ENCODE assay signal across 10 cellular contexts in the genomic region with DNA sequence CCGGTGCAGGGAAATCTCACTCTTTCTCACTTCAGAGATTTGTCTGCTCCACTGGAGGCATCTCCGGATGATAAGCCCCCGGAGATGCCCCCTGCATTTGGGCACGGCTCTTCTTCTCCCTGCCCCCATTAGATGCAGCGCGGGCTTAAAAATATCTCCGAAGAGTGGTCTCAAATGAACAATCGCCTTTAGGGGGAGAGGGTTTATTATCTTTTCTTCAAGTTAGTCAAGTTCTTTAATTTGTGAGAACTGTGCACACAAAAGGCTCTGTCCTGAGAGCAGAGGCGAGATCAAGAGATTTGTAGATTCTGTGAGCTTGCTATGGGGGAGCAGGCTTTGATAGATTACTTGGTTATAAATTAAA. TPM values are rescaled to one million over a fixed set of nuclear protein-coding genes. Genes with fewer than 3 reads are reported as not detected.
A peak's percentile ranks its signal among the peaks of the same experiment; 100 is the strongest.
DNase-seq lines count a peak whose midpoint lies in the region; ATAC-seq and TF ChIP-seq lines count a peak whose summit lies in the region.
"Had no signal": no experiment of that assay in that cellular context is flagged by ENCODE, and none has a peak within 500 bp of the region (broad histone marks: within the 10 kb centered on the region; RNA-seq: fewer than 3 reads in every experiment).

No MANE protein-coding gene starts in this region.

- no peak for ATAC-seq in activated naive CD8-positive, alpha-beta T cell treated with anti-CD3 and anti-CD28 coated beads, Interleukin-2, amount 50 U/mL, for 24 hours
- ATAC-seq in right lobe of liver = no peak
- ATAC-seq in GM21423 (IDR thresholded peaks at IDR 0.05; ENCODE audit: unreplicated experiment) = no peak

- no peak for TF ChIP-seq EP300 in suprapubic skin (IDR thresholded peaks at IDR 0.05)

- WGBS in right lobe of liver (ENCODE audit: insufficient coverage, low coverage, low lambda C conversion rate, missing lambda C conversion rate) = 11% methylated on average over 9 of the region's 9 CpGs
- WGBS in suprapubic skin = 25% methylated on average over 8 of the region's 9 CpGs

- H3K36me3 Mint-ChIP-seq in activated CD4-positive, alpha-beta T cell treated with anti-CD3 and anti-CD28 coated beads, Interleukin-2, amount 10 ng/mL, durations not matched to agents 24 days and 14 days (ENCODE audit: low read depth) = no peaks in the 10 kb centered on the region
- H3K36me3 Mint-ChIP-seq in activated naive CD8-positive, alpha-beta T cell treated with anti-CD3 and anti-CD28 coated beads, Interleukin-2, amount 50 U/mL, for 24 hours (ENCODE audit: low read depth) = no peaks in the 10 kb centered on the region

- H3K4me3 Mint-ChIP-seq in activated CD4-positive, alpha-beta T cell treated with anti-CD3 and anti-CD28 coated beads, Interleukin-2, amount 10 ng/mL, durations not matched to agents 24 days and 14 days = peak overlapping the region; percentile 34
- peak overlapping the region; percentile 46 for H3K4me3 Mint-ChIP-seq in activated naive CD8-positive, alpha-beta T cell treated with anti-CD3 and anti-CD28 coated beads, Interleukin-2, amount 50 U/mL, for 24 hours

- H3K27ac Mint-ChIP-seq in activated CD4-positive, alpha-beta T cell treated with anti-CD3 and anti-CD28 coated beads, Interleukin-2, amount 10 ng/mL, durations not matched to agents 24 days and 14 days = peak overlapping the region; percentile 32
- no peak overlapping the region for H3K27ac Mint-ChIP-seq in activated naive CD8-positive, alpha-beta T cell treated with anti-CD3 and anti-CD28 coated beads, Interleukin-2, amount 50 U/mL, for 24 hours

- intact Hi-C loops in activated CD4-positive, alpha-beta T cell treated with anti-CD3 and anti-CD28 coated beads, Interleukin-2, amount 10 ng/mL, durations not matched to agents 24 days and 14 days (cut with micrococcal nuclease) = no loop called here
- intact Hi-C loops in right lobe of liver (cut with DNase I) = no loop called here

- H3K4me1 ChIP-seq in right lobe of liver (peaks cover 0 to 19% (median 0%) of the 10 kb centered on the region in 4 donors), suprapubic skin (peaks cover 25% of the 10 kb centered on the region)

- H3K27me3 ChIP-seq in right lobe of liver (peaks cover 0 to 7% of the 10 kb centered on the region in 2 donors), suprapubic skin (peaks cover 48% of the 10 kb centered on the region)

- no peaks in the 10 kb centered on the region for H3K9me3 Mint-ChIP-seq in activated CD4-positive, alpha-beta T cell treated with anti-CD3 and anti-CD28 coated beads, Interleukin-2, amount 10 ng/mL, durations not matched to agents 24 days and 14 days
- no peaks in the 10 kb centered on the region for H3K9me3 Mint-ChIP-seq in activated naive CD8-positive, alpha-beta T cell treated with anti-CD3 and anti-CD28 coated beads, Interleukin-2, amount 50 U/mL, for 24 hours

- peak overlapping the region in 2 of 3 donors; percentile 52 to 60 for H3K4me3 ChIP-seq in right lobe of liver
- peak overlapping the region; percentile 64 for H3K4me3 ChIP-seq in suprapubic skin

- no peaks in the 10 kb centered on the region for H3K9me3 ChIP-seq in right lobe of liver
- no peaks in the 10 kb centered on the region for H3K9me3 ChIP-seq in suprapubic skin
- H3K9me3 ChIP-seq: BLaER1 treated with 17β-estradiol and CSF1 and Interleukin-3, amounts not matched to agents 10 nM and 100 nM had no signal

- TF ChIP-seq POLR2A in right lobe of liver (IDR thresholded peaks at IDR 0.05) (no peak), suprapubic skin (IDR thresholded peaks at IDR 0.05) (no peak)

- peaks cover 34% of the 10 kb centered on the region for H3K27me3 Mint-ChIP-seq in activated CD4-positive, alpha-beta T cell treated with anti-CD3 and anti-CD28 coated beads, Interleukin-2, amount 10 ng/mL, durations not matched to agents 24 days and 14 days
- H3K27me3 Mint-ChIP-seq in activated naive CD8-positive, alpha-beta T cell treated with anti-CD3 and anti-CD28 coated beads, Interleukin-2, amount 50 U/mL, for 24 hours = peaks cover 27% of the 10 kb centered on the region

- H3K36me3 ChIP-seq in right lobe of liver = no peaks in the 10 kb centered on the region
- H3K36me3 ChIP-seq in suprapubic skin = no peaks in the 10 kb centered on the region
- H3K36me3 ChIP-seq: BLaER1 treated with 17β-estradiol and CSF1 and Interleukin-3, amounts not matched to agents 10 nM and 100 nM had no signal

- no peaks in the 10 kb centered on the region for H3K4me1 Mint-ChIP-seq in activated CD4-positive, alpha-beta T cell treated with anti-CD3 and anti-CD28 coated beads, Interleukin-2, amount 10 ng/mL, durations not matched to agents 24 days and 14 days
- H3K4me1 Mint-ChIP-seq in activated naive CD8-positive, alpha-beta T cell treated with anti-CD3 and anti-CD28 coated beads, Interleukin-2, amount 50 U/mL, for 24 hours = no peaks in the 10 kb centered on the region

- H3K27ac ChIP-seq in right lobe of liver (no peak overlapping the region), suprapubic skin (no peak overlapping the region)
- H3K27ac ChIP-seq: BLaER1 treated with 17β-estradiol and CSF1 and Interleukin-3, amounts not matched to agents 10 nM and 100 nM had no signal

- TF ChIP-seq CTCF in right lobe of liver (IDR thresholded peaks at IDR 0.05) = no peak
- TF ChIP-seq CTCF in suprapubic skin (IDR thresholded peaks at IDR 0.05) = no peak

- DNase-seq in activated CD4-positive, alpha-beta T cell treated with anti-CD3 and anti-CD28 coated beads, Interleukin-2, amount 10 ng/mL, durations not matched to agents 24 days and 14 days = no peak
- no peak for DNase-seq in activated CD4-positive, alpha-beta T cell treated with anti-CD3 and anti-CD28 coated beads for 4 hours
- no peak for DNase-seq in activated naive CD8-positive, alpha-beta T cell treated with anti-CD3 and anti-CD28 coated beads, Interleukin-2, amount 50 U/mL, for 24 hours
- DNase-seq in right lobe of liver (no peak), suprapubic skin (ENCODE audit: low spot score in 2 of 2) (no peak), DMS153 treated with DMSO at 0.1 percent for 48 hours (lab: John Stamatoyannopoulos, UW; ENCODE audit: unreplicated experiment) (no peak), COR-L47 (lab: John Stamatoyannopoulos, UW) (no peak)
- DNase-seq: NCI-H1092 had no signal

RNA-seq across cellular contexts. Expression of a gene that starts 0.6 kb away (rescaled TPM):
- total RNA-seq in activated CD4-positive, alpha-beta T cell treated with anti-CD3 and anti-CD28 coated beads, Interleukin-2, amount 10 ng/mL, durations not matched to agents 24 days and 14 days = not detected in 2 replicates
- total RNA-seq in right lobe of liver = under 1 TPM; 0.06 to 0.22 (median 0.12) TPM
- under 1 TPM in 3 of 4 donors, not detected in 1; 0.08 to 0.49 (median 0.24) TPM for total RNA-seq in suprapubic skin
